In the genomic region with DNA sequence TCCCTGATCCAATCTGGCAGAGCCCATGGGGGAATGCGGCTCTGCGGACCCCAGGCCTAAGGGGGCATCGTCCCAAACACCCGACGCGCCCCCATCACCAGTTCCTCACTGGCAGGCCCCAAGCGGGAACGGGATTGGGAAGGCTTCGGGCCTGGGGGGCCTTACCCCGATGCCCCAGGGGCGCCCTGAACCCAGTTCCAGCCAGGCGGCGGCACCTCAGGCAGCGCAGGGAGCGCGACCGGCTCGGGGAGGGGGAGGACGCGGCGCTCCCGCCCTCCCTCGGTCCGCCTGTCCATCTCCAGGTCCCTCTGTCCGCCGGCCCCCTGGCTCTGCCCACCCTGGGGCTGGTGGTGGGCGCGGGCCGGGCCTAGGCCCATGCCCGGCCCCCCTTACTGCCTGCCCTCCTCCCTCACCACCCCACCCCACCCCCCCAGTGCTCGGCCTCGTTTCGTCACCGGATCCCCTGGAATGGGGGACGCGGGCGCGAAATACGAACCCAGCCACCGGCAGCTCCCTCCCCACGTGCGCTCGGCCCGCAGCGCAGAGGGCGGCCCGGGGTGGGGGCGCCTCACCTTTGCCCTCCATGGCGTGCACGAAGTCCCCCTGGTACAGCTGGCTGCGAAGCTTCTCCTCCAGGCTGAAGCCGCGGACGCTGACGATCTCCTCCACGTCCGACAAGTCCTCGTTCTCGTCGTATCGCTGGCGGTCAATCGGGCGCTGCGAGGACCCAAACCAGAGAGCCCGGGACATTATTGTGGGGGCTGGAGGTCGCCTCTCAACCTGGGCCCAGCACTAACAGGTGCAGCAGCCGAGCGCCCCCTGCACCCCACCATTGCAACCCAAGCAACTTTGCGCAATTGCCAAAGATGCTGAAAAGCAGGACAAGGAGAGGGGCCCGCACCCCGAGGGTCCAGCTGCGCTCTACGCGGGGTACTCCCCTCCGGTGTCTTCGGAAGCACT, we compare ENCODE assay signal across 8 cellular contexts. TPM values are rescaled to one million over a fixed set of nuclear protein-coding genes. Genes with fewer than 3 reads are reported as not detected.
DNase-seq lines count a peak whose midpoint lies in the region; ATAC-seq and TF ChIP-seq lines count a peak whose summit lies in the region.

No MANE protein-coding gene starts in this region.

- H3K4me3 ChIP-seq in muscle layer of duodenum (ENCODE audit: low read depth in 1 of 2, low read length in 2 of 2): peak overlapping the region; percentile 56 to 74

- H3K4me1 ChIP-seq in muscle layer of duodenum (ENCODE audit: control insufficient read depth in 1 of 2, insufficient read depth in 2 of 2, low read length in 2 of 2): peaks cover 12 to 51% of the 10 kb centered on the region in 2 donors

- no peaks in the 10 kb centered on the region for H3K27me3 ChIP-seq in muscle layer of duodenum (ENCODE audit: low read depth, low read length)

- H3K4me3 Mint-ChIP-seq in endothelial cell (ENCODE audit: unreplicated experiment): peak overlapping the region; percentile 86

- no peaks in the 10 kb centered on the region for H3K36me3 ChIP-seq in muscle layer of duodenum (ENCODE audit: control insufficient read depth in 1 of 2, insufficient read depth in 2 of 2, low read length in 2 of 2)

- no peak overlapping the region for H3K27ac Mint-ChIP-seq in endothelial cell (ENCODE audit: unreplicated experiment)

- peaks cover 16% of the 10 kb centered on the region for H3K27me3 Mint-ChIP-seq in endothelial cell (ENCODE audit: unreplicated experiment)

- peaks cover 14% of the 10 kb centered on the region for H3K36me3 Mint-ChIP-seq in endothelial cell (ENCODE audit: low read depth, unreplicated experiment)

- peak overlapping the region; percentile 83; the same call in 1 of the 2 replicates for H3K27ac ChIP-seq in VCaP
- H3K27ac ChIP-seq in muscle layer of duodenum (ENCODE audit: low read length): no peak overlapping the region

- H3K9me3 ChIP-seq in muscle layer of duodenum (ENCODE audit: control insufficient read depth in 1 of 2, low read length in 2 of 2): no peaks in the 10 kb centered on the region

- ATAC-seq in GM19463 (IDR thresholded peaks at IDR 0.05; ENCODE audit: unreplicated experiment) (no peak), GM21619 (IDR thresholded peaks at IDR 0.05; ENCODE audit: unreplicated experiment) (no peak), HG02610 (IDR thresholded peaks at IDR 0.05; ENCODE audit: unreplicated experiment) (no peak)

- peaks cover 45% of the 10 kb centered on the region for H3K4me1 Mint-ChIP-seq in endothelial cell (ENCODE audit: unreplicated experiment)

- DNase-seq in GM10266 (ENCODE audit: extremely low spot score) (peak; percentile 56), endothelial cell (ENCODE audit: low spot score) (peak; percentile 46), MV-4-11 (lab: John Stamatoyannopoulos, UW) (no peak)

- peak; percentile 35 for TF ChIP-seq CTCF in GM10266 (IDR thresholded peaks at IDR 0.05; ENCODE audit: control insufficient read depth, insufficient read depth, low read depth, missing control alignments)
- no peak for TF ChIP-seq CTCF in VCaP (conservative IDR thresholded peaks at IDR 0.05)
- TF ChIP-seq CTCF in endothelial cell (IDR thresholded peaks at IDR 0.05; ENCODE audit: unreplicated experiment): no peak

- no peaks in the 10 kb centered on the region for H3K9me3 Mint-ChIP-seq in endothelial cell (ENCODE audit: unreplicated experiment)

RNA-seq across cellular contexts. Expression of a gene that starts 2.3 kb away (rescaled TPM):
- total RNA-seq in endothelial cell (ENCODE audit: unreplicated experiment): 36.7 TPM

RNA-seq across cellular contexts. Expression of a gene that starts 47.8 kb away (rescaled TPM):
- total RNA-seq in endothelial cell (ENCODE audit: unreplicated experiment): 35.3 TPM
